ENCODE assay signal across 1 cellular context in genomic region chr1:39711359-39712340, GRCh38.
TF ChIP-seq lines count a peak whose summit lies in the region.

No MANE protein-coding gene starts in this region.

TF ChIP-seq in H1, 55 proteins besides CTCF, POLR2A, EP300 and RAD21 (continued from another document):
- TF ChIP-seq SRF (IDR thresholded peaks at IDR 0.05; ENCODE audit: low read depth, low read length): no peak
- TF ChIP-seq JUND (IDR thresholded peaks at IDR 0.05; ENCODE audit: low read length): no peak
- TF ChIP-seq ASH2L (IDR thresholded peaks at IDR 0.05; ENCODE audit: low read length): no peak
- no peak for TF ChIP-seq TBP (IDR thresholded peaks at IDR 0.05; ENCODE audit: low read depth, low read length)
- TF ChIP-seq ATF2 (IDR thresholded peaks at IDR 0.05; ENCODE audit: low read length): peak; percentile 71; the same call in 1 of the 2 replicates
- no peak for TF ChIP-seq SP2 (IDR thresholded peaks at IDR 0.05; ENCODE audit: low read length)
- TF ChIP-seq BCL11A (IDR thresholded peaks at IDR 0.05; ENCODE audit: low read depth in 2 of 2, low read length in 2 of 2): peak; percentile 50 to 52
- TF ChIP-seq SIRT6 (IDR thresholded peaks at IDR 0.05; ENCODE audit: low read length): no peak
- TF ChIP-seq NRF1 (IDR thresholded peaks at IDR 0.05; ENCODE audit: low read depth, low read length): no peak
- TF ChIP-seq KDM1A (IDR thresholded peaks at IDR 0.05; ENCODE audit: borderline replicate concordance, low read length): no peak
- no peak for TF ChIP-seq CREB1 (IDR thresholded peaks at IDR 0.05)
- TF ChIP-seq E2F6 (IDR thresholded peaks at IDR 0.05): no peak
- no peak for TF ChIP-seq CHD2 (IDR thresholded peaks at IDR 0.05; ENCODE audit: low read length)
- TF ChIP-seq SAP30 (IDR thresholded peaks at IDR 0.05; ENCODE audit: insufficient read depth, insufficient replicate concordance, low read length): no peak
- peak; percentile 66; the same call in 1 of the 2 replicates for TF ChIP-seq SP4 (IDR thresholded peaks at IDR 0.05; ENCODE audit: low read length)
- TF ChIP-seq TCF12 (IDR thresholded peaks at IDR 0.05; ENCODE audit: low read depth, low read length): peak; percentile 98
- TF ChIP-seq EZH2 (IDR thresholded peaks at IDR 0.05; ENCODE audit: low read depth, low read length, severe bottlenecking): no peak
- peak; percentile 91 for TF ChIP-seq HDAC6 (IDR thresholded peaks at IDR 0.05; ENCODE audit: low read depth, low read length)
- no peak for TF ChIP-seq RNF2 (IDR thresholded peaks at IDR 0.05; ENCODE audit: borderline replicate concordance, low read depth, low read length, missing control alignments, poor library complexity, severe bottlenecking)
- TF ChIP-seq HDAC2 (IDR thresholded peaks at IDR 0.05; ENCODE audit: borderline replicate concordance in 1 of 2, low read depth in 2 of 2, low read length in 2 of 2): 0 out of 4 replicates have a peak, but pooled peaks of 1 of the 2 experiments have one; percentile 63
- no peak for TF ChIP-seq TAF1 (IDR thresholded peaks at IDR 0.05; ENCODE audit: low read depth, low read length)
- TF ChIP-seq NANOG (IDR thresholded peaks at IDR 0.05; ENCODE audit: insufficient read depth, low read depth, low read length, poor library complexity, severe bottlenecking): peak; percentile 96
- no peak for TF ChIP-seq CBX8 (IDR thresholded peaks at IDR 0.05; ENCODE audit: borderline replicate concordance, low read depth, low read length)
- TF ChIP-seq USF2 (IDR thresholded peaks at IDR 0.05; ENCODE audit: low read length): no peak
- peak; percentile 98 for TF ChIP-seq RXRA (IDR thresholded peaks at IDR 0.05; ENCODE audit: insufficient read depth, low read depth, low read length)
- TF ChIP-seq KDM5A (IDR thresholded peaks at IDR 0.05; ENCODE audit: low read length): no peak
- no peak for TF ChIP-seq GTF2F1 (IDR thresholded peaks at IDR 0.05; ENCODE audit: borderline replicate concordance, low read depth, low read length)
- no peak for TF ChIP-seq MAFK (IDR thresholded peaks at IDR 0.05; ENCODE audit: low read depth, low read length)
